1 cellular context compared by ENCODE assay signal in genomic region chr5:146176805-146177204, GRCh38.
TF ChIP-seq lines count a peak whose summit lies in the region.

No MANE protein-coding gene starts in this region.

TF ChIP-seq in GM12878, 131 proteins besides CTCF, POLR2A, EP300 and RAD21:
- TF ChIP-seq ZBTB40 (IDR thresholded peaks at IDR 0.05; ENCODE audit: borderline replicate concordance), result peak; percentile 68
- TF ChIP-seq CHD1 (IDR thresholded peaks at IDR 0.05; ENCODE audit: low read depth, low read length), result no peak
- TF ChIP-seq PRDM15 (CRISPR knock-in tag; IDR thresholded peaks at IDR 0.05), result no peak
- no peak for TF ChIP-seq NR2C2 (IDR thresholded peaks at IDR 0.05; ENCODE audit: borderline replicate concordance, control insufficient read depth, insufficient read length, low read depth)
- TF ChIP-seq BHLHE40 (IDR thresholded peaks at IDR 0.05; ENCODE audit: borderline replicate concordance in 1 of 2, low read depth in 2 of 2, low read length in 1 of 2), result no peak
- TF ChIP-seq SPI1 (IDR thresholded peaks at IDR 0.05; ENCODE audit: borderline replicate concordance, insufficient read depth, low read depth, low read length), result no peak
